1 cellular context compared by ENCODE assay signal in the genomic region with DNA sequence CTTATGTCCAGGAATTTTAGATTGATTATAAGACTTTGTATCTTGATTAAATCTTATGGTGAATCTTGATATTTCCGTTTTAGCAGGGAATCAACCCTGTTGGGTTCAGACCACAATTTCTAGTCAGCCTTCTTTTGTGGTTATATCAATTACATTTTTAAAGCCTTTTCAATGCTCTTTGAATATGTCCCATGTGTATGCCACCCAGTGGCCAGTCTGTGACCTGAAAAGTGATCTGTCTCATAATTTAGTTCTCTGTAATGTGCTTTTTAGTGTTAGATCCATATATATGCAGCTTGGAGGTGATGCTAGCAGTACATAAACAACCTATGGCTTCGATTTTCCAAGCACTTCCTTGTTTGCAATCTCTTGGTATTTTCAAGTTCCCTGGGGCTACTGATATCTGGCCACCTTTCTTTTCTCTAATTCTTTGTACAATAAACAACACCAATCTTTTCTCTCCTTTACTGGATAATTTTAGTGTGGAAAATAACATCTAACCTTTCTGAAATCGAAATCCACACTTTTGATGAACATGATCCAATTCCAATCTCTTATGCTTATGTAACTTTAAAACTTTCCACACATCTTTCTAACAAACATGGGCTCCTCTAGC.
TF ChIP-seq lines count a peak whose summit lies in the region.

No MANE protein-coding gene starts in this region.

TF ChIP-seq in WTC11, 78 proteins besides CTCF, POLR2A, EP300 and RAD21 (continued from another document):
- TF ChIP-seq, protein P1, sequence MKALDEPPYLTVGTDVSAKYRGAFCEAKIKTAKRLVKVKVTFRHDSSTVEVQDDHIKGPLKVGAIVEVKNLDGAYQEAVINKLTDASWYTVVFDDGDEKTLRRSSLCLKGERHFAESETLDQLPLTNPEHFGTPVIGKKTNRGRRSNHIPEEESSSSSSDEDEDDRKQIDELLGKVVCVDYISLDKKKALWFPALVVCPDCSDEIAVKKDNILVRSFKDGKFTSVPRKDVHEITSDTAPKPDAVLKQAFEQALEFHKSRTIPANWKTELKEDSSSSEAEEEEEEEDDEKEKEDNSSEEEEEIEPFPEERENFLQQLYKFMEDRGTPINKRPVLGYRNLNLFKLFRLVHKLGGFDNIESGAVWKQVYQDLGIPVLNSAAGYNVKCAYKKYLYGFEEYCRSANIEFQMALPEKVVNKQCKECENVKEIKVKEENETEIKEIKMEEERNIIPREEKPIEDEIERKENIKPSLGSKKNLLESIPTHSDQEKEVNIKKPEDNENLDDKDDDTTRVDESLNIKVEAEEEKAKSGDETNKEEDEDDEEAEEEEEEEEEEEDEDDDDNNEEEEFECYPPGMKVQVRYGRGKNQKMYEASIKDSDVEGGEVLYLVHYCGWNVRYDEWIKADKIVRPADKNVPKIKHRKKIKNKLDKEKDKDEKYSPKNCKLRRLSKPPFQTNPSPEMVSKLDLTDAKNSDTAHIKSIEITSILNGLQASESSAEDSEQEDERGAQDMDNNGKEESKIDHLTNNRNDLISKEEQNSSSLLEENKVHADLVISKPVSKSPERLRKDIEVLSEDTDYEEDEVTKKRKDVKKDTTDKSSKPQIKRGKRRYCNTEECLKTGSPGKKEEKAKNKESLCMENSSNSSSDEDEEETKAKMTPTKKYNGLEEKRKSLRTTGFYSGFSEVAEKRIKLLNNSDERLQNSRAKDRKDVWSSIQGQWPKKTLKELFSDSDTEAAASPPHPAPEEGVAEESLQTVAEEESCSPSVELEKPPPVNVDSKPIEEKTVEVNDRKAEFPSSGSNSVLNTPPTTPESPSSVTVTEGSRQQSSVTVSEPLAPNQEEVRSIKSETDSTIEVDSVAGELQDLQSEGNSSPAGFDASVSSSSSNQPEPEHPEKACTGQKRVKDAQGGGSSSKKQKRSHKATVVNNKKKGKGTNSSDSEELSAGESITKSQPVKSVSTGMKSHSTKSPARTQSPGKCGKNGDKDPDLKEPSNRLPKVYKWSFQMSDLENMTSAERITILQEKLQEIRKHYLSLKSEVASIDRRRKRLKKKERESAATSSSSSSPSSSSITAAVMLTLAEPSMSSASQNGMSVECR (CRISPR knock-in tag; IDR thresholded peaks at IDR 0.05; ENCODE audit: borderline replicate concordance), result no peak
- TF ChIP-seq JAZF1 (CRISPR knock-in tag; IDR thresholded peaks at IDR 0.05) (no peak), TCF7 (CRISPR knock-in tag; IDR thresholded peaks at IDR 0.05; ENCODE audit: low read depth) (no peak), ATF1 (CRISPR knock-in tag; IDR thresholded peaks at IDR 0.05) (no peak), NFE2L1 (CRISPR knock-in tag; IDR thresholded peaks at IDR 0.05) (no peak), MXD4 (CRISPR knock-in tag; IDR thresholded peaks at IDR 0.05; ENCODE audit: borderline replicate concordance) (no peak), NFYB (CRISPR knock-in tag; conservative IDR thresholded peaks at IDR 0.05; ENCODE audit: low read depth) (no peak), TP53 (CRISPR knock-in tag; IDR thresholded peaks at IDR 0.05) (no peak), PRRX2 (CRISPR knock-in tag; IDR thresholded peaks at IDR 0.05) (no peak), RORB (CRISPR knock-in tag; IDR thresholded peaks at IDR 0.05) (no peak)
- TF ChIP-seq, protein P2, sequence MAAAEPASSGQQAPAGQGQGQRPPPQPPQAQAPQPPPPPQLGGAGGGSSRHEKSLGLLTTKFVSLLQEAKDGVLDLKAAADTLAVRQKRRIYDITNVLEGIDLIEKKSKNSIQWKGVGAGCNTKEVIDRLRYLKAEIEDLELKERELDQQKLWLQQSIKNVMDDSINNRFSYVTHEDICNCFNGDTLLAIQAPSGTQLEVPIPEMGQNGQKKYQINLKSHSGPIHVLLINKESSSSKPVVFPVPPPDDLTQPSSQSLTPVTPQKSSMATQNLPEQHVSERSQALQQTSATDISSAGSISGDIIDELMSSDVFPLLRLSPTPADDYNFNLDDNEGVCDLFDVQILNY (CRISPR knock-in tag; IDR thresholded peaks at IDR 0.05), result no peak
- TF ChIP-seq, protein P3, sequence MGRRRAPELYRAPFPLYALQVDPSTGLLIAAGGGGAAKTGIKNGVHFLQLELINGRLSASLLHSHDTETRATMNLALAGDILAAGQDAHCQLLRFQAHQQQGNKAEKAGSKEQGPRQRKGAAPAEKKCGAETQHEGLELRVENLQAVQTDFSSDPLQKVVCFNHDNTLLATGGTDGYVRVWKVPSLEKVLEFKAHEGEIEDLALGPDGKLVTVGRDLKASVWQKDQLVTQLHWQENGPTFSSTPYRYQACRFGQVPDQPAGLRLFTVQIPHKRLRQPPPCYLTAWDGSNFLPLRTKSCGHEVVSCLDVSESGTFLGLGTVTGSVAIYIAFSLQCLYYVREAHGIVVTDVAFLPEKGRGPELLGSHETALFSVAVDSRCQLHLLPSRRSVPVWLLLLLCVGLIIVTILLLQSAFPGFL (CRISPR knock-in tag; IDR thresholded peaks at IDR 0.05; ENCODE audit: borderline replicate concordance), result no peak
- TF ChIP-seq, protein P4, sequence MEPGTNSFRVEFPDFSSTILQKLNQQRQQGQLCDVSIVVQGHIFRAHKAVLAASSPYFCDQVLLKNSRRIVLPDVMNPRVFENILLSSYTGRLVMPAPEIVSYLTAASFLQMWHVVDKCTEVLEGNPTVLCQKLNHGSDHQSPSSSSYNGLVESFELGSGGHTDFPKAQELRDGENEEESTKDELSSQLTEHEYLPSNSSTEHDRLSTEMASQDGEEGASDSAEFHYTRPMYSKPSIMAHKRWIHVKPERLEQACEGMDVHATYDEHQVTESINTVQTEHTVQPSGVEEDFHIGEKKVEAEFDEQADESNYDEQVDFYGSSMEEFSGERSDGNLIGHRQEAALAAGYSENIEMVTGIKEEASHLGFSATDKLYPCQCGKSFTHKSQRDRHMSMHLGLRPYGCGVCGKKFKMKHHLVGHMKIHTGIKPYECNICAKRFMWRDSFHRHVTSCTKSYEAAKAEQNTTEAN (CRISPR knock-in tag; IDR thresholded peaks at IDR 0.05), result no peak
- TF ChIP-seq, protein P5, sequence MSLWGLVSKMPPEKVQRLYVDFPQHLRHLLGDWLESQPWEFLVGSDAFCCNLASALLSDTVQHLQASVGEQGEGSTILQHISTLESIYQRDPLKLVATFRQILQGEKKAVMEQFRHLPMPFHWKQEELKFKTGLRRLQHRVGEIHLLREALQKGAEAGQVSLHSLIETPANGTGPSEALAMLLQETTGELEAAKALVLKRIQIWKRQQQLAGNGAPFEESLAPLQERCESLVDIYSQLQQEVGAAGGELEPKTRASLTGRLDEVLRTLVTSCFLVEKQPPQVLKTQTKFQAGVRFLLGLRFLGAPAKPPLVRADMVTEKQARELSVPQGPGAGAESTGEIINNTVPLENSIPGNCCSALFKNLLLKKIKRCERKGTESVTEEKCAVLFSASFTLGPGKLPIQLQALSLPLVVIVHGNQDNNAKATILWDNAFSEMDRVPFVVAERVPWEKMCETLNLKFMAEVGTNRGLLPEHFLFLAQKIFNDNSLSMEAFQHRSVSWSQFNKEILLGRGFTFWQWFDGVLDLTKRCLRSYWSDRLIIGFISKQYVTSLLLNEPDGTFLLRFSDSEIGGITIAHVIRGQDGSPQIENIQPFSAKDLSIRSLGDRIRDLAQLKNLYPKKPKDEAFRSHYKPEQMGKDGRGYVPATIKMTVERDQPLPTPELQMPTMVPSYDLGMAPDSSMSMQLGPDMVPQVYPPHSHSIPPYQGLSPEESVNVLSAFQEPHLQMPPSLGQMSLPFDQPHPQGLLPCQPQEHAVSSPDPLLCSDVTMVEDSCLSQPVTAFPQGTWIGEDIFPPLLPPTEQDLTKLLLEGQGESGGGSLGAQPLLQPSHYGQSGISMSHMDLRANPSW (CRISPR knock-in tag; conservative IDR thresholded peaks at IDR 0.05; ENCODE audit: low read depth), result no peak
